1 cellular context compared by ENCODE assay signal in the genomic region with DNA sequence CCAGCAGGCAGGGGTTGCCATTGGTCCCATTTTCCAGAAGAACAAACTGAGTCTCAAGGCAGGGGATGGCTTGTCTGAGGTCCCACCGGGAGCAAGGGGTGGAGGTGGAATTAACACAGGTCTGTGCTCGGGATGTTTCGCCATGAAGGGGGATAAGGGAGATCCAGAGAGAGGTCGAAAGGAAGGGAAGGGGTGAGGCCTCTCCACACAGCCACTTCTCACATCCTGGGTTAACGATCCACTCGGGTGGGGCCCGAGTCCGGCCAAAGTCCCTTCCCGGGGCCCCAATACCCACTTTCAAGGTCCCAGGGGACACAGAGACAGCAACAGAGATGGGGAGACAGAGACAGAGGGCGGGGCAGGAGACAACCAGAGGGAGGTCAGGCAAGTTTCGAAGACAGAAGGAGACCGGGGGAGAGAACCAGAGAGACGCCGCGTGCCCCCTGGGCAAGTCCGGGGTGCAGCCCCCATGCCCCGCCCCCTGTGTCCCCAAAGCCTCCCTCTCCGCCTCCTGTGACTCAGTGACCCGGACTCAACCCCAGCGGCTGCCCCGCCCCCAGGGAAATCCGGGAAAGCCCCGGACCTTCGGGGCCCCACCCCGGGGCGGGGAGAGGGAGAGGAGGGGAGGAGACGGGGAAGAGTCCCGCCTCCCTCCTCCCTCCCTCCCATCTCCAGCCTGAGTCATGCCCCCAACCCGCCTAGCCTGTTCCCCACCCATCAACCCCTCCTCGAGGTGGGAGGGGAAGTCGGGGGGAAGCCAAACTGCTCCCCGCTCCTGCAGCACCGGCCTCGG.
A peak's percentile ranks its signal among the peaks of the same experiment; 100 is the strongest.
TF ChIP-seq lines count a peak whose summit lies in the region.

No MANE protein-coding gene starts in this region.

TF ChIP-seq in HEK293, 187 proteins besides CTCF, POLR2A, EP300 and RAD21 (continued from another document and continues in another):
- TF ChIP-seq, protein P1, sequence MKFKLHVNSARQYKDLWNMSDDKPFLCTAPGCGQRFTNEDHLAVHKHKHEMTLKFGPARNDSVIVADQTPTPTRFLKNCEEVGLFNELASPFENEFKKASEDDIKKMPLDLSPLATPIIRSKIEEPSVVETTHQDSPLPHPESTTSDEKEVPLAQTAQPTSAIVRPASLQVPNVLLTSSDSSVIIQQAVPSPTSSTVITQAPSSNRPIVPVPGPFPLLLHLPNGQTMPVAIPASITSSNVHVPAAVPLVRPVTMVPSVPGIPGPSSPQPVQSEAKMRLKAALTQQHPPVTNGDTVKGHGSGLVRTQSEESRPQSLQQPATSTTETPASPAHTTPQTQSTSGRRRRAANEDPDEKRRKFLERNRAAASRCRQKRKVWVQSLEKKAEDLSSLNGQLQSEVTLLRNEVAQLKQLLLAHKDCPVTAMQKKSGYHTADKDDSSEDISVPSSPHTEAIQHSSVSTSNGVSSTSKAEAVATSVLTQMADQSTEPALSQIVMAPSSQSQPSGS (tag by site-specific recombination; IDR thresholded peaks at IDR 0.05; ENCODE audit: low read depth) = no peak
- TF ChIP-seq ZNF354C (tag by site-specific recombination; IDR thresholded peaks at IDR 0.05; ENCODE audit: borderline replicate concordance, low read depth) (no peak), ZNF76 (tag by site-specific recombination; IDR thresholded peaks at IDR 0.05; ENCODE audit: borderline replicate concordance, low read depth) (peak; percentile 53; the same call in 1 of the 2 replicates), ZNF202 (tag by site-specific recombination; IDR thresholded peaks at IDR 0.05; ENCODE audit: borderline replicate concordance) (no peak), TCF7L2 (IDR thresholded peaks at IDR 0.05; ENCODE audit: borderline replicate concordance, low read depth, low read length) (no peak), ZNF830 (tag by site-specific recombination; IDR thresholded peaks at IDR 0.05; ENCODE audit: low read depth) (no peak), ZNF423 (tag by site-specific recombination; IDR thresholded peaks at IDR 0.05) (0 out of 2 replicates have a peak, but pooled peaks have one; percentile 17), ZNF658 (tag by site-specific recombination; IDR thresholded peaks at IDR 0.05) (no peak), ZNF416 (tag by site-specific recombination; IDR thresholded peaks at IDR 0.05) (no peak), GLI2 (tag by site-specific recombination; IDR thresholded peaks at IDR 0.05; ENCODE audit: borderline replicate concordance, low read depth) (no peak), ZNF660 (tag by site-specific recombination; IDR thresholded peaks at IDR 0.05) (0 out of 2 replicates have a peak, but pooled peaks have one; percentile 47), KLF7 (tag by site-specific recombination; IDR thresholded peaks at IDR 0.05; ENCODE audit: borderline replicate concordance) (no peak), ZBTB1 (tag by site-specific recombination; IDR thresholded peaks at IDR 0.05) (no peak), ZEB2 (tag by site-specific recombination; IDR thresholded peaks at IDR 0.05) (peak; percentile 35; the same call in 1 of the 2 replicates), ZNF335 (tag by site-specific recombination; conservative IDR thresholded peaks at IDR 0.05) (peak; percentile 72), ZBTB7A (tag by site-specific recombination; IDR thresholded peaks at IDR 0.05; ENCODE audit: low read depth) (no peak), KLF9 (tag by site-specific recombination; IDR thresholded peaks at IDR 0.05; ENCODE audit: low read depth) (peak; percentile 83), ZNF184 (tag by site-specific recombination; IDR thresholded peaks at IDR 0.05) (no peak), GLI4 (tag by site-specific recombination; IDR thresholded peaks at IDR 0.05) (no peak), ZNF600 (tag by site-specific recombination; IDR thresholded peaks at IDR 0.05) (no peak), ZNF112 (tag by site-specific recombination; IDR thresholded peaks at IDR 0.05) (no peak), ZNF324 (tag by site-specific recombination; IDR thresholded peaks at IDR 0.05) (no peak), TRIM28 (IDR thresholded peaks at IDR 0.05; ENCODE audit: borderline replicate concordance, low read length) (no peak), ZNF791 (tag by site-specific recombination; IDR thresholded peaks at IDR 0.05) (no peak), ZNF555 (tag by site-specific recombination; conservative IDR thresholded peaks at IDR 0.05) (no peak), ZNF529 (tag by site-specific recombination; IDR thresholded peaks at IDR 0.05; ENCODE audit: insufficient replicate concordance) (no peak), ZSCAN23 (tag by site-specific recombination; IDR thresholded peaks at IDR 0.05) (no peak)
- TF ChIP-seq, protein P2, sequence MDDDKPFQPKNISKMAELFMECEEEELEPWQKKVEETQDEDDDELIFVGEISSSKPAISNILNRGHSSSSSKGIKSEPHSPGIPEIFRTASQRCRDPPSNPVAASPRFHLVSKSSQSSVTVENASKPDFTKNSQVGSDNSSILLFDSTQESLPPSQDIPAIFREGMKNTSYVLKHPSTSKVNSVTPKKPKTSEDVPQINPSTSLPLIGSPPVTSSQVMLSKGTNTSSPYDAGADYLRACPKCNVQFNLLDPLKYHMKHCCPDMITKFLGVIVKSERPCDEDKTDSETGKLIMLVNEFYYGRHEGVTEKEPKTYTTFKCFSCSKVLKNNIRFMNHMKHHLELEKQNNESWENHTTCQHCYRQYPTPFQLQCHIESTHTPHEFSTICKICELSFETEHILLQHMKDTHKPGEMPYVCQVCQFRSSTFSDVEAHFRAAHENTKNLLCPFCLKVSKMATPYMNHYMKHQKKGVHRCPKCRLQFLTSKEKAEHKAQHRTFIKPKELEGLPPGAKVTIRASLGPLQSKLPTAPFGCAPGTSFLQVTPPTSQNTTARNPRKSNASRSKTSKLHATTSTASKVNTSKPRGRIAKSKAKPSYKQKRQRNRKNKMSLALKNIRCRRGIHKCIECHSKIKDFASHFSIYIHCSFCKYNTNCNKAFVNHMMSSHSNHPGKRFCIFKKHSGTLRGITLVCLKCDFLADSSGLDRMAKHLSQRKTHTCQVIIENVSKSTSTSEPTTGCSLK (tag by site-specific recombination; IDR thresholded peaks at IDR 0.05) = no peak
- TF ChIP-seq, protein P3, sequence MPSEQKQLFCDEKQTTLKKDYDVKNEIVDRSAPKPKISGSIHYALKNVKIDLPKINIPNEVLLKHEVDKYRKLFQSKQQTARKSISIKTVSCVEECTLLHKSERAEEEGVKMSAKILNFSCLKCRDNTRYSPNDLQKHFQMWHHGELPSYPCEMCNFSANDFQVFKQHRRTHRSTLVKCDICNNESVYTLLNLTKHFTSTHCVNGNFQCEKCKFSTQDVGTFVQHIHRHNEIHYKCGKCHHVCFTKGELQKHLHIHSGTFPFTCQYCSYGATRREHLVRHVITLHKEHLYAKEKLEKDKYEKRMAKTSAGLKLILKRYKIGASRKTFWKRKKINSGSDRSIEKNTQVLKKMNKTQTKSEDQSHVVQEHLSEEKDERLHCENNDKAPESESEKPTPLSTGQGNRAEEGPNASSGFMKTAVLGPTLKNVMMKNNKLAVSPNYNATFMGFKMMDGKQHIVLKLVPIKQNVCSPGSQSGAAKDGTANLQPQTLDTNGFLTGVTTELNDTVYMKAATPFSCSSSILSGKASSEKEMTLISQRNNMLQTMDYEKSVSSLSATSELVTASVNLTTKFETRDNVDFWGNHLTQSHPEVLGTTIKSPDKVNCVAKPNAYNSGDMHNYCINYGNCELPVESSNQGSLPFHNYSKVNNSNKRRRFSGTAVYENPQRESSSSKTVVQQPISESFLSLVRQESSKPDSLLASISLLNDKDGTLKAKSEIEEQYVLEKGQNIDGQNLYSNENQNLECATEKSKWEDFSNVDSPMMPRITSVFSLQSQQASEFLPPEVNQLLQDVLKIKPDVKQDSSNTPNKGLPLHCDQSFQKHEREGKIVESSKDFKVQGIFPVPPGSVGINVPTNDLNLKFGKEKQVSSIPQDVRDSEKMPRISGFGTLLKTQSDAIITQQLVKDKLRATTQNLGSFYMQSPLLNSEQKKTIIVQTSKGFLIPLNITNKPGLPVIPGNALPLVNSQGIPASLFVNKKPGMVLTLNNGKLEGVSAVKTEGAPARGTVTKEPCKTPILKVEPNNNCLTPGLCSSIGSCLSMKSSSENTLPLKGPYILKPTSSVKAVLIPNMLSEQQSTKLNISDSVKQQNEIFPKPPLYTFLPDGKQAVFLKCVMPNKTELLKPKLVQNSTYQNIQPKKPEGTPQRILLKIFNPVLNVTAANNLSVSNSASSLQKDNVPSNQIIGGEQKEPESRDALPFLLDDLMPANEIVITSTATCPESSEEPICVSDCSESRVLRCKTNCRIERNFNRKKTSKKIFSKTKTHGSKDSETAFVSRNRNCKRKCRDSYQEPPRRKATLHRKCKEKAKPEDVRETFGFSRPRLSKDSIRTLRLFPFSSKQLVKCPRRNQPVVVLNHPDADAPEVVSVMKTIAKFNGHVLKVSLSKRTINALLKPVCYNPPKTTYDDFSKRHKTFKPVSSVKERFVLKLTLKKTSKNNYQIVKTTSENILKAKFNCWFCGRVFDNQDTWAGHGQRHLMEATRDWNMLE (tag by site-specific recombination; conservative IDR thresholded peaks at IDR 0.05; ENCODE audit: low read depth) = no peak
- TF ChIP-seq, protein P4, sequence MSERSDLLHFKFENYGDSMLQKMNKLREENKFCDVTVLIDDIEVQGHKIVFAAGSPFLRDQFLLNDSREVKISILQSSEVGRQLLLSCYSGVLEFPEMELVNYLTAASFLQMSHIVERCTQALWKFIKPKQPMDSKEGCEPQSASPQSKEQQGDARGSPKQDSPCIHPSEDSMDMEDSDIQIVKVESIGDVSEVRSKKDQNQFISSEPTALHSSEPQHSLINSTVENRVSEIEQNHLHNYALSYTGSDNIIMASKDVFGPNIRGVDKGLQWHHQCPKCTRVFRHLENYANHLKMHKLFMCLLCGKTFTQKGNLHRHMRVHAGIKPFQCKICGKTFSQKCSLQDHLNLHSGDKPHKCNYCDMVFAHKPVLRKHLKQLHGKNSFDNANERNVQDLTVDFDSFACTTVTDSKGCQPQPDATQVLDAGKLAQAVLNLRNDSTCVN (tag by site-specific recombination; optimal IDR thresholded peaks at IDR 0.05) = no peak
- TF ChIP-seq, protein P5, sequence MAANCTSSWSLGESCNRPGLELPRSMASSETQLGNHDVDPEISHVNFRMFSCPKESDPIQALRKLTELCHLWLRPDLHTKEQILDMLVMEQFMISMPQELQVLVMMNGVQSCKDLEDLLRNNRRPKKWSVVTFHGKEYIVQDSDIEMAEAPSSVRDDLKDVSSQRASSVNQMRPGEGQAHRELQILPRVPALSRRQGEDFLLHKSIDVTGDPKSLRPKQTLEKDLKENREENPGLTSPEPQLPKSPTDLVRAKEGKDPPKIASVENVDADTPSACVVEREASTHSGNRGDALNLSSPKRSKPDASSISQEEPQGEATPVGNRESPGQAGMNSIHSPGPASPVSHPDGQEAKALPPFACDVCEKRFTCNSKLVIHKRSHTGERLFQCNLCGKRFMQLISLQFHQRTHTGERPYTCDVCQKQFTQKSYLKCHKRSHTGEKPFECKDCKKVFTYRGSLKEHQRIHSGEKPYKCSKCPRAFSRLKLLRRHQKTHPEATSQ (tag by site-specific recombination; IDR thresholded peaks at IDR 0.05) = no peak
- TF ChIP-seq, protein P6, sequence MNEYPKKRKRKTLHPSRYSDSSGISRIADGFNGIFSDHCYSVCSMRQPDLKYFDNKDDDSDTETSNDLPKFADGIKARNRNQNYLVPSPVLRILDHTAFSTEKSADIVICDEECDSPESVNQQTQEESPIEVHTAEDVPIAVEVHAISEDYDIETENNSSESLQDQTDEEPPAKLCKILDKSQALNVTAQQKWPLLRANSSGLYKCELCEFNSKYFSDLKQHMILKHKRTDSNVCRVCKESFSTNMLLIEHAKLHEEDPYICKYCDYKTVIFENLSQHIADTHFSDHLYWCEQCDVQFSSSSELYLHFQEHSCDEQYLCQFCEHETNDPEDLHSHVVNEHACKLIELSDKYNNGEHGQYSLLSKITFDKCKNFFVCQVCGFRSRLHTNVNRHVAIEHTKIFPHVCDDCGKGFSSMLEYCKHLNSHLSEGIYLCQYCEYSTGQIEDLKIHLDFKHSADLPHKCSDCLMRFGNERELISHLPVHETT (tag by site-specific recombination; IDR thresholded peaks at IDR 0.05) = no peak
- TF ChIP-seq, protein P7, sequence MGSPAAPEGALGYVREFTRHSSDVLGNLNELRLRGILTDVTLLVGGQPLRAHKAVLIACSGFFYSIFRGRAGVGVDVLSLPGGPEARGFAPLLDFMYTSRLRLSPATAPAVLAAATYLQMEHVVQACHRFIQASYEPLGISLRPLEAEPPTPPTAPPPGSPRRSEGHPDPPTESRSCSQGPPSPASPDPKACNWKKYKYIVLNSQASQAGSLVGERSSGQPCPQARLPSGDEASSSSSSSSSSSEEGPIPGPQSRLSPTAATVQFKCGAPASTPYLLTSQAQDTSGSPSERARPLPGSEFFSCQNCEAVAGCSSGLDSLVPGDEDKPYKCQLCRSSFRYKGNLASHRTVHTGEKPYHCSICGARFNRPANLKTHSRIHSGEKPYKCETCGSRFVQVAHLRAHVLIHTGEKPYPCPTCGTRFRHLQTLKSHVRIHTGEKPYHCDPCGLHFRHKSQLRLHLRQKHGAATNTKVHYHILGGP (tag by site-specific recombination; IDR thresholded peaks at IDR 0.05) = no peak
- TF ChIP-seq, protein P8, sequence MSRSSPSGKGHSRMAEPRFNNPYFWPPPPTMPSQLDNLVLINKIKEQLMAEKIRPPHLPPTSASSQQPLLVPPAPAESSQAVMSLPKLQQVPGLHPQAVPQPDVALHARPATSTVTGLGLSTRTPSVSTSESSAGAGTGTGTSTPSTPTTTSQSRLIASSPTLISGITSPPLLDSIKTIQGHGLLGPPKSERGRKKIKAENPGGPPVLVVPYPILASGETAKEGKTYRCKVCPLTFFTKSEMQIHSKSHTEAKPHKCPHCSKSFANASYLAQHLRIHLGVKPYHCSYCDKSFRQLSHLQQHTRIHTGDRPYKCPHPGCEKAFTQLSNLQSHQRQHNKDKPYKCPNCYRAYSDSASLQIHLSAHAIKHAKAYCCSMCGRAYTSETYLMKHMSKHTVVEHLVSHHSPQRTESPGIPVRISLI (tag by site-specific recombination; IDR thresholded peaks at IDR 0.05) = no peak
- TF ChIP-seq, protein P9, sequence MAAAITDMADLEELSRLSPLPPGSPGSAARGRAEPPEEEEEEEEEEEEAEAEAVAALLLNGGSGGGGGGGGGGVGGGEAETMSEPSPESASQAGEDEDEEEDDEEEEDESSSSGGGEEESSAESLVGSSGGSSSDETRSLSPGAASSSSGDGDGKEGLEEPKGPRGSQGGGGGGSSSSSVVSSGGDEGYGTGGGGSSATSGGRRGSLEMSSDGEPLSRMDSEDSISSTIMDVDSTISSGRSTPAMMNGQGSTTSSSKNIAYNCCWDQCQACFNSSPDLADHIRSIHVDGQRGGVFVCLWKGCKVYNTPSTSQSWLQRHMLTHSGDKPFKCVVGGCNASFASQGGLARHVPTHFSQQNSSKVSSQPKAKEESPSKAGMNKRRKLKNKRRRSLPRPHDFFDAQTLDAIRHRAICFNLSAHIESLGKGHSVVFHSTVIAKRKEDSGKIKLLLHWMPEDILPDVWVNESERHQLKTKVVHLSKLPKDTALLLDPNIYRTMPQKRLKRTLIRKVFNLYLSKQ (tag by site-specific recombination; IDR thresholded peaks at IDR 0.05; ENCODE audit: borderline replicate concordance) = no peak
- TF ChIP-seq, protein P10, sequence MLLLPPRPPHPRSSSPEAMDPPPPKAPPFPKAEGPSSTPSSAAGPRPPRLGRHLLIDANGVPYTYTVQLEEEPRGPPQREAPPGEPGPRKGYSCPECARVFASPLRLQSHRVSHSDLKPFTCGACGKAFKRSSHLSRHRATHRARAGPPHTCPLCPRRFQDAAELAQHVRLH (tag by site-specific recombination; IDR thresholded peaks at IDR 0.05) = peak; percentile 16; the same call in 1 of the 2 replicates
